8 cellular contexts compared by ENCODE assay signal in genomic region chr17:10149573-10150399, GRCh38. TPM values are rescaled to one million over a fixed set of nuclear protein-coding genes. Genes with fewer than 3 reads are reported as not detected.
A peak's percentile ranks its signal among the peaks of the same experiment; 100 is the strongest.
DNase-seq lines count a peak whose midpoint lies in the region; ATAC-seq and TF ChIP-seq lines count a peak whose summit lies in the region.

No MANE protein-coding gene starts in this region.

- H3K27ac Mint-ChIP-seq in neural progenitor cell, result no peak overlapping the region

- H3K27ac ChIP-seq in neural progenitor cell, result no peak overlapping the region

- no peak overlapping the region for H3K4me2 ChIP-seq in neural progenitor cell

- DNase-seq in GF-D8 (lab: John Stamatoyannopoulos, UW) (peak; percentile 86), H4 (ENCODE audit: low spot score) (peak; percentile 56), RKO (ENCODE audit: low spot score) (peak; percentile 2), left ventricle myocardium superior (no peak), BE2C (no peak), NCI-H2107 (lab: John Stamatoyannopoulos, UW) (no peak), neural progenitor cell (ENCODE audit: low spot score) (no peak)

- peaks cover 18% of the 10 kb centered on the region for H3K4me1 Mint-ChIP-seq in neural progenitor cell

- H3K9me3 ChIP-seq in BE2C, result no peaks in the 10 kb centered on the region
- no peaks in the 10 kb centered on the region for H3K9me3 ChIP-seq in neural progenitor cell (ENCODE audit: low read depth)

- ATAC-seq in left ventricle myocardium superior (peak; percentile 38), HG03439 (IDR thresholded peaks at IDR 0.05; ENCODE audit: unreplicated experiment) (no peak)

- H3K27me3 ChIP-seq in BE2C (no peaks in the 10 kb centered on the region), neural progenitor cell (no peaks in the 10 kb centered on the region)

- H3K9ac ChIP-seq in neural progenitor cell, result no peak overlapping the region

- H3K4me1 ChIP-seq in BE2C (no peaks in the 10 kb centered on the region), neural progenitor cell (no peaks in the 10 kb centered on the region)

- no peak overlapping the region for H3K4me3 ChIP-seq in BE2C (ENCODE audit: low read depth, low read length)
- H3K4me3 ChIP-seq in neural progenitor cell, result no peak overlapping the region

- no peak overlapping the region for H3K4me3 Mint-ChIP-seq in neural progenitor cell

- no peaks in the 10 kb centered on the region for H3F3A ChIP-seq in neural progenitor cell (ENCODE audit: low read depth)

- H3K27me3 Mint-ChIP-seq in neural progenitor cell (ENCODE audit: insufficient read depth, low read depth), result peaks cover 10% of the 10 kb centered on the region

- H2AFZ ChIP-seq in neural progenitor cell (replicated peaks), result no peak overlapping the region

- intact Hi-C loops in left ventricle myocardium superior (cut with micrococcal nuclease), result no loop called here

- no peaks in the 10 kb centered on the region for H3K79me2 ChIP-seq in neural progenitor cell (ENCODE audit: low read depth)

- H3K36me3 ChIP-seq in BE2C, result no peaks in the 10 kb centered on the region
- H3K36me3 ChIP-seq in neural progenitor cell, result no peaks in the 10 kb centered on the region

- peaks cover 2% of the 10 kb centered on the region for H3K9me3 Mint-ChIP-seq in neural progenitor cell

- H3K36me3 Mint-ChIP-seq in neural progenitor cell, result no peaks in the 10 kb centered on the region

- no peak for TF ChIP-seq CTCF in BE2C (IDR thresholded peaks at IDR 0.05; ENCODE audit: low read depth, low read length)
- TF ChIP-seq CTCF in neural progenitor cell (IDR thresholded peaks at IDR 0.05), result no peak

- H4K20me1 ChIP-seq in neural progenitor cell (ENCODE audit: low read depth), result no peaks in the 10 kb centered on the region

RNA-seq across cellular contexts. Expression of gene GAS7, which starts 48.6 kb away (rescaled TPM):
- total RNA-seq in H4 (2014; rRNA removed; shearing (Covaris generic)), result 0.45 and 1.1 TPM in 2 replicates
- total RNA-seq in left ventricle myocardium superior, result 51.2 TPM
- polyA plus RNA-seq in BE2C (2012; ENCODE audit: insufficient read depth, insufficient read length, low read depth), result 0.19 TPM
- total RNA-seq in neural progenitor cell (ENCODE audit: low replicate concordance), result 2.9 and 3.9 TPM in 2 replicates

Comparison
In these comparisons a context has a peak if more than half of its experiments do, and no peak if none do; other contexts are left out.
1. DNase-seq: peak in GF-D8 (single experiment), H4 (single experiment) and RKO (single experiment); none in left ventricle myocardium superior (single experiment), BE2C (single experiment), NCI-H2107 (single experiment) and neural progenitor cell (single experiment).
2. RNA of gene GAS7, which starts 48.6 kb away (total RNA-seq): 51.2 TPM in left ventricle myocardium superior (single experiment); 2.9 to 3.9 TPM in neural progenitor cell and 0.45 to 1.1 TPM in H4; every median in the first group is over 10 times any median in the second.